ENCODE assay signal across 32 cellular contexts in the genomic region with DNA sequence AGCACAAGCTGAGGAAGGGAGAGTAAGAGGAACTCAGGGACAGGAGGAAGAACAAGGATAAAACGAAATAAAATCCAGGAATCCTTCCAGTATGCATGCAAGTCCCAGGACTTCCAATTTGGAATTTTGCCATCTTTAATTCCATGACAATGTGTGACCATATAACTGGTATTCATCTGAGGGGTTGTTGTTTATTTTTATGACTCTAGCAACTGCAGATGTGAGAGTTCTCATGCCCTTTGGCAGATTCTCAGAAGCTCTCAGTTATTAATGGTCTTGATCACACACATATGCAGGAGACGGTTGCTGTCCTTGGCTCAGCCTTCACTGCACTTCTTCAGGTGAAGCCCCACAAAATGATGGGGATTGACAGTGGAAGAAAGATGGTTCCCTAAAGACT.
DNase-seq lines count a peak whose midpoint lies in the region; ATAC-seq, FAIRE-seq and TF ChIP-seq lines count a peak whose summit lies in the region.
"Had no signal": no experiment of that assay in that cellular context is flagged by ENCODE, and none has a peak within 500 bp of the region (broad histone marks: within the 10 kb centered on the region; RNA-seq: fewer than 3 reads in every experiment).

No MANE protein-coding gene starts in this region.

- H3K4me3 ChIP-seq in astrocyte (ENCODE audit: insufficient read depth, low read depth, low read length) (no peak overlapping the region), fibroblast of villous mesenchyme (ENCODE audit: low read depth, low read length) (no peak overlapping the region)
- H3K4me3 ChIP-seq: A549, heart left ventricle, SJSA1, skin epidermis, tibial artery had no signal

- intact Hi-C loops in left ventricle myocardium superior (cut with micrococcal nuclease), result no loop called here

- no peaks in the 10 kb centered on the region for H3K36me3 Mint-ChIP-seq in astrocyte (ENCODE audit: low read depth, unreplicated experiment)
- H3K36me3 Mint-ChIP-seq: activated CD4-positive, alpha-beta memory T cell treated with anti-CD3 and anti-CD28 coated beads for 36 hours; natural killer cell had no signal

- no peaks in the 10 kb centered on the region for H3K9me3 ChIP-seq in astrocyte (ENCODE audit: insufficient read depth, low read depth, low read length)
- H3K9me3 ChIP-seq: A549, heart left ventricle, SJSA1, tibial artery had no signal

- no peak overlapping the region for H3K4me2 ChIP-seq in astrocyte (ENCODE audit: low read length)
- H3K4me2 ChIP-seq: A549 had no signal

- no peak overlapping the region for H2AFZ ChIP-seq in astrocyte (ENCODE audit: low read depth, low read length)

- H4K20me1 ChIP-seq in astrocyte (ENCODE audit: insufficient read depth, low read length), result no peaks in the 10 kb centered on the region

- no peak for FAIRE-seq in astrocyte (lab: Jason Lieb, UNC)
- FAIRE-seq: A549, endometrium, kidney had no signal

- H3K79me2 ChIP-seq in astrocyte (ENCODE audit: insufficient read depth, low read length), result no peaks in the 10 kb centered on the region

- no peak for ATAC-seq in left ventricle myocardium superior
- ATAC-seq in HG03045 (IDR thresholded peaks at IDR 0.05; ENCODE audit: unreplicated experiment), result no peak
- ATAC-seq in HG03378 (IDR thresholded peaks at IDR 0.05; ENCODE audit: unreplicated experiment), result no peak
- ATAC-seq: natural killer cell had no signal

- H3K36me3 ChIP-seq in astrocyte (ENCODE audit: insufficient read depth, low read length), result no peaks in the 10 kb centered on the region
- H3K36me3 ChIP-seq: heart left ventricle, SJSA1, tibial artery had no signal

- no peak overlapping the region for H3K4me3 Mint-ChIP-seq in astrocyte (ENCODE audit: unreplicated experiment)
- H3K4me3 Mint-ChIP-seq: activated CD4-positive, alpha-beta memory T cell treated with anti-CD3 and anti-CD28 coated beads for 36 hours; activated naive CD8-positive, alpha-beta T cell; natural killer cell had no signal

- H3K27ac ChIP-seq in astrocyte (ENCODE audit: low read depth, low read length), result no peak overlapping the region
- H3K27ac ChIP-seq: A549, heart left ventricle, SJSA1, tibial artery had no signal

- no peaks in the 10 kb centered on the region for H3K4me1 ChIP-seq in astrocyte (ENCODE audit: insufficient read depth, low read length)
- H3K4me1 ChIP-seq: A549 had no signal

- H3K4me1 Mint-ChIP-seq in astrocyte (ENCODE audit: low read depth, unreplicated experiment), result no peaks in the 10 kb centered on the region
- H3K4me1 Mint-ChIP-seq: natural killer cell had no signal

- H3K9ac ChIP-seq in astrocyte (ENCODE audit: low read length), result no peak overlapping the region

- H3K9me3 Mint-ChIP-seq in astrocyte (ENCODE audit: unreplicated experiment), result peaks cover 9% of the 10 kb centered on the region
- H3K9me3 Mint-ChIP-seq: activated CD4-positive, alpha-beta memory T cell treated with anti-CD3 and anti-CD28 coated beads for 36 hours; natural killer cell had no signal

- H3K27ac Mint-ChIP-seq in astrocyte (ENCODE audit: unreplicated experiment), result no peak overlapping the region
- H3K27ac Mint-ChIP-seq: activated CD4-positive, alpha-beta memory T cell treated with anti-CD3 and anti-CD28 coated beads for 36 hours; activated naive CD8-positive, alpha-beta T cell; natural killer cell had no signal

- H3K27me3 ChIP-seq in astrocyte (ENCODE audit: insufficient read depth, low read length), result peaks cover 3% of the 10 kb centered on the region
- H3K27me3 ChIP-seq: heart left ventricle, SJSA1, tibial artery had no signal

- DNase-seq in AG08395 (ENCODE audit: low spot score) (peak; percentile 51), GM04504 (ENCODE audit: low read depth) (peak; percentile 58), astrocyte (ENCODE audit: low read depth) (peak; percentile 34), fibroblast of villous mesenchyme (ENCODE audit: low read depth) (peak; percentile 44), left ventricle myocardium superior (no peak)
- no peak for DNase-seq in effector CD8-positive, alpha-beta T cell (lab: John Stamatoyannopoulos, UW)
- DNase-seq: activated CD4-positive, alpha-beta memory T cell treated with anti-CD3 and anti-CD28 coated beads for 36 hours; activated CD4-positive, CD25-positive, alpha-beta regulatory T cell; activated CD8-positive, alpha-beta memory T cell treated with anti-CD3 and anti-CD28 coated beads, Interleukin-2, amount 50 U/mL, for 48 hours; anterior cingulate cortex; C1 segment of cervical spinal cord; caudate nucleus; cortex of kidney; DMS79 treated with DMSO at 0.1 percent for 48 hours; GOT3; heart left ventricle; kidney; midbrain; natural killer cell; NCI-H1105 treated with DMSO at 0.1 percent for 48 hours; NCI-H1930; NCI-H2227 treated with DMSO at 0.1 percent for 48 hours; NCI-H526 treated with DMSO at 0.1 percent for 48 hours; T-helper 1 cell; tibial artery had no signal

- H3K27me3 Mint-ChIP-seq in astrocyte (ENCODE audit: low read depth, unreplicated experiment), result peaks cover 9% of the 10 kb centered on the region

- TF ChIP-seq CTCF in astrocyte (IDR thresholded peaks at IDR 0.05; ENCODE audit: insufficient read depth, low read depth, low read length) (no peak), fibroblast of villous mesenchyme (IDR thresholded peaks at IDR 0.05; ENCODE audit: insufficient read depth, low read depth, low read length) (no peak)

Comparison
In these comparisons a context has a peak if more than half of its experiments do, and no peak if none do; other contexts are left out.
1. DNase-seq: peak in AG08395 (single experiment), GM04504 (single experiment), astrocyte (single experiment) and fibroblast of villous mesenchyme (single experiment); none in effector CD8-positive, alpha-beta T cell (single experiment) and left ventricle myocardium superior (single experiment).